Comparison of ENCODE assay signal across 18 cellular contexts in genomic region chr12:91249059-91250055, GRCh38.
DNase-seq lines count a peak whose midpoint lies in the region; ATAC-seq and TF ChIP-seq lines count a peak whose summit lies in the region.
"Had no signal": no experiment of that assay in that cellular context is flagged by ENCODE, and none has a peak within 500 bp of the region (broad histone marks: within the 10 kb centered on the region; RNA-seq: fewer than 3 reads in every experiment).

No MANE protein-coding gene starts in this region.

- no peaks in the 10 kb centered on the region for H3K27me3 ChIP-seq in rectal smooth muscle tissue (ENCODE audit: control insufficient read depth, insufficient read depth, low read length)
- no peaks in the 10 kb centered on the region for H3K27me3 ChIP-seq in CD4-positive, alpha-beta memory T cell (ENCODE audit: insufficient read depth, low read length)

- no peaks in the 10 kb centered on the region for H3K36me3 Mint-ChIP-seq in CD4-positive, alpha-beta memory T cell
- H3K36me3 Mint-ChIP-seq: activated CD8-positive, alpha-beta memory T cell treated with anti-CD3 and anti-CD28 coated beads, Interleukin-2, amount 10 ng/mL, durations not matched to agents 7 days and 5 days; T-cell had no signal

- POLR2A ChIA-PET in CD4-positive, alpha-beta memory T cell (lab: Charles Lee; ENCODE audit: partially characterized antibody): no interaction called here

- no peaks in the 10 kb centered on the region for H3K36me3 ChIP-seq in rectal smooth muscle tissue (ENCODE audit: control insufficient read depth, insufficient read depth, low read length)
- no peaks in the 10 kb centered on the region for H3K36me3 ChIP-seq in CD4-positive, alpha-beta memory T cell (ENCODE audit: insufficient read depth, low read length)

- H3K27ac ChIP-seq in rectal smooth muscle tissue (ENCODE audit: low read depth, low read length): peak overlapping the region; percentile 58
- no peak overlapping the region for H3K27ac ChIP-seq in CD4-positive, alpha-beta memory T cell (ENCODE audit: low read depth, low read length)

- no peak overlapping the region for H3K4me3 Mint-ChIP-seq in CD4-positive, alpha-beta memory T cell
- H3K4me3 Mint-ChIP-seq: activated B cell treated with CpG ODN at 0.5 μM for 24 hours; activated CD8-positive, alpha-beta memory T cell treated with anti-CD3 and anti-CD28 coated beads, Interleukin-2, amount 10 ng/mL, durations not matched to agents 7 days and 5 days; GM23338; T-cell had no signal

- TF ChIP-seq CTCF in fibroblast of the aortic adventitia (IDR thresholded peaks at IDR 0.05; ENCODE audit: insufficient read depth, low read length): no peak

- DNase-seq in AG08395 (ENCODE audit: low spot score): peak; percentile 44
- DNase-seq in NOMO-1 treated with dmso at 0.1 percent for 144 hours (lab: John Stamatoyannopoulos, UW; ENCODE audit: unreplicated experiment): peak; percentile 13
- peak; percentile 75 for DNase-seq in fibroblast of the aortic adventitia (ENCODE audit: low read depth)
- no peak for DNase-seq in dedifferentiated amniotic fluid mesenchymal stem cell (ENCODE audit: extremely low spot score)
- no peak for DNase-seq in NCI-H1092 (lab: John Stamatoyannopoulos, UW)
- DNase-seq in CD4-positive, alpha-beta memory T cell: no peak
- DNase-seq: activated B cell treated with CpG ODN at 0.5 μM for 24 hours; activated CD8-positive, alpha-beta memory T cell treated with anti-CD3 and anti-CD28 coated beads, Interleukin-2, amount 10 ng/mL, durations not matched to agents 7 days and 5 days; activated naive CD4-positive, alpha-beta T cell; head of caudate nucleus; kidney glomerular epithelial cell; NCI-H2081; NCI-H69; substantia nigra; T-cell had no signal

- CTCF ChIA-PET in CD4-positive, alpha-beta memory T cell (lab: Charles Lee; ENCODE audit: partially characterized antibody): no interaction called here

- ATAC-seq in GM18873 (IDR thresholded peaks at IDR 0.05; ENCODE audit: low FRiP score, unreplicated experiment): no peak
- ATAC-seq: activated CD8-positive, alpha-beta memory T cell treated with anti-CD3 and anti-CD28 coated beads, Interleukin-2, amount 10 ng/mL, durations not matched to agents 7 days and 5 days; GM23338; T-cell had no signal

- peaks cover 2 to 3% of the 10 kb centered on the region in 2 donors for H3K27me3 Mint-ChIP-seq in CD4-positive, alpha-beta memory T cell
- H3K27me3 Mint-ChIP-seq: activated CD8-positive, alpha-beta memory T cell treated with anti-CD3 and anti-CD28 coated beads, Interleukin-2, amount 10 ng/mL, durations not matched to agents 7 days and 5 days had no signal

- no peak overlapping the region for H3K9ac ChIP-seq in rectal smooth muscle tissue (ENCODE audit: low read length)

- no peaks in the 10 kb centered on the region for H3K4me1 Mint-ChIP-seq in CD4-positive, alpha-beta memory T cell
- H3K4me1 Mint-ChIP-seq: activated B cell treated with CpG ODN at 0.5 μM for 24 hours; activated CD8-positive, alpha-beta memory T cell treated with anti-CD3 and anti-CD28 coated beads, Interleukin-2, amount 10 ng/mL, durations not matched to agents 7 days and 5 days; GM23338; T-cell had no signal

- peaks cover 0 to 4% (median 0%) of the 10 kb centered on the region in 8 donors for H3K9me3 Mint-ChIP-seq in CD4-positive, alpha-beta memory T cell
- H3K9me3 Mint-ChIP-seq: activated B cell treated with CpG ODN at 0.5 μM for 24 hours, GM23338, T-cell had no signal

- H3K27ac Mint-ChIP-seq in CD4-positive, alpha-beta memory T cell: no peak overlapping the region
- H3K27ac Mint-ChIP-seq: activated B cell treated with CpG ODN at 0.5 μM for 24 hours; activated CD8-positive, alpha-beta memory T cell treated with anti-CD3 and anti-CD28 coated beads, Interleukin-2, amount 10 ng/mL, durations not matched to agents 7 days and 5 days; GM23338; T-cell had no signal

- no peak overlapping the region for H3K4me3 ChIP-seq in fibroblast of the aortic adventitia (ENCODE audit: low read depth, low read length)
- no peak overlapping the region for H3K4me3 ChIP-seq in rectal smooth muscle tissue (ENCODE audit: low read length)
- no peak overlapping the region for H3K4me3 ChIP-seq in CD4-positive, alpha-beta memory T cell (ENCODE audit: low read length in 2 of 2)
- H3K4me3 ChIP-seq: GM23338 had no signal

- peaks cover 2% of the 10 kb centered on the region for H3K4me1 ChIP-seq in rectal smooth muscle tissue (ENCODE audit: control insufficient read depth, insufficient read depth, low read length)
- H3K4me1 ChIP-seq in CD4-positive, alpha-beta memory T cell (ENCODE audit: insufficient read depth, low read length): no peaks in the 10 kb centered on the region

- H3K9me3 ChIP-seq in CD4-positive, alpha-beta memory T cell (ENCODE audit: control insufficient read depth in 1 of 2, low read length in 2 of 2): no peaks in the 10 kb centered on the region

- intact Hi-C loops in CD4-positive, alpha-beta memory T cell (cut with micrococcal nuclease): no loop called here

Comparison
In these comparisons a context has a peak if more than half of its experiments do, and no peak if none do; other contexts are left out.
1. DNase-seq: peak in AG08395 (single experiment), NOMO-1 treated with dmso at 0.1 percent for 144 hours (single experiment) and fibroblast of the aortic adventitia (single experiment); none in dedifferentiated amniotic fluid mesenchymal stem cell (single experiment), NCI-H1092 (single experiment) and CD4-positive, alpha-beta memory T cell (0 of 5).